Comparison of ENCODE assay signal across 9 cellular contexts in genomic region chrX:46279214-46279924, GRCh38.
DNase-seq lines count a peak whose midpoint lies in the region; ATAC-seq, FAIRE-seq and TF ChIP-seq lines count a peak whose summit lies in the region.
"Had no signal": no experiment of that assay in that cellular context is flagged by ENCODE, and none has a peak within 500 bp of the region (broad histone marks: within the 10 kb centered on the region; RNA-seq: fewer than 3 reads in every experiment).

No MANE protein-coding gene starts in this region.

- H3K27ac Mint-ChIP-seq in CD8-positive, alpha-beta T cell: peak overlapping the region; percentile 27
- peak overlapping the region; percentile 70 for H3K27ac Mint-ChIP-seq in activated CD8-positive, alpha-beta T cell treated with anti-CD3 and anti-CD28 coated beads, Interleukin-2, amount 10 ng/mL, durations not matched to agents 7 days and 5 days

- no peaks in the 10 kb centered on the region for H3K9me3 ChIP-seq in CD8-positive, alpha-beta T cell (ENCODE audit: low read length)
- H3K9me3 ChIP-seq: esophagus muscularis mucosa had no signal

- in situ Hi-C loops in GM13977 (cut with MboI; ENCODE audit: low pct_unique_long_range_greater_than_20kb, low sequenced_read_pairs, unreplicated experiment): no loop called here

- CTCF ChIA-PET in CD8-positive, alpha-beta T cell (lab: Charles Lee): no interaction called here
- CTCF ChIA-PET in activated CD8-positive, alpha-beta T cell treated with anti-CD3 and anti-CD28 coated beads, Interleukin-2, amount 10 ng/mL, durations not matched to agents 7 days and 5 days (lab: Charles Lee): no interaction called here

- no peak overlapping the region for H3K27ac ChIP-seq in CD8-positive, alpha-beta T cell (ENCODE audit: low read depth, low read length)
- H3K27ac ChIP-seq: esophagus muscularis mucosa had no signal

- H3K27me3 Mint-ChIP-seq in CD8-positive, alpha-beta T cell (ENCODE audit: low read depth): no peaks in the 10 kb centered on the region
- no peaks in the 10 kb centered on the region for H3K27me3 Mint-ChIP-seq in activated CD8-positive, alpha-beta T cell treated with anti-CD3 and anti-CD28 coated beads, Interleukin-2, amount 10 ng/mL, durations not matched to agents 7 days and 5 days (ENCODE audit: low read depth)

- FAIRE-seq in islet of Langerhans (lab: Jason Lieb, UNC): peak; percentile 27

- TF ChIP-seq CTCF in CD8-positive, alpha-beta T cell (IDR thresholded peaks at IDR 0.05): no peak
- no peak for TF ChIP-seq CTCF in GM13977 (IDR thresholded peaks at IDR 0.05; ENCODE audit: extremely low read depth, insufficient read depth, missing control alignments)

- POLR2A ChIA-PET in CD8-positive, alpha-beta T cell (lab: Charles Lee): no interaction called here
- POLR2A ChIA-PET in activated CD8-positive, alpha-beta T cell treated with anti-CD3 and anti-CD28 coated beads, Interleukin-2, amount 10 ng/mL, durations not matched to agents 7 days and 5 days (lab: Charles Lee): no interaction called here

- H3K4me1 ChIP-seq in CD8-positive, alpha-beta T cell (ENCODE audit: insufficient read depth, low read length): no peaks in the 10 kb centered on the region
- H3K4me1 ChIP-seq: esophagus muscularis mucosa had no signal

- no peaks in the 10 kb centered on the region for H3K27me3 ChIP-seq in CD8-positive, alpha-beta T cell (ENCODE audit: insufficient read depth, low read length)
- H3K27me3 ChIP-seq: esophagus muscularis mucosa had no signal

- H3K9me3 Mint-ChIP-seq in CD8-positive, alpha-beta T cell: no peaks in the 10 kb centered on the region
- H3K9me3 Mint-ChIP-seq in activated CD8-positive, alpha-beta T cell treated with anti-CD3 and anti-CD28 coated beads, Interleukin-2, amount 10 ng/mL, durations not matched to agents 7 days and 5 days (ENCODE audit: insufficient read depth): no peaks in the 10 kb centered on the region

- H3K4me3 ChIP-seq in CD8-positive, alpha-beta T cell (ENCODE audit: low read depth, low read length): no peak overlapping the region
- H3K4me3 ChIP-seq: esophagus muscularis mucosa had no signal

- no peak overlapping the region for H3K4me3 Mint-ChIP-seq in CD8-positive, alpha-beta T cell
- peak overlapping the region; percentile 20 for H3K4me3 Mint-ChIP-seq in activated CD8-positive, alpha-beta T cell treated with anti-CD3 and anti-CD28 coated beads, Interleukin-2, amount 10 ng/mL, durations not matched to agents 7 days and 5 days

- H3K36me3 Mint-ChIP-seq in CD8-positive, alpha-beta T cell: no peaks in the 10 kb centered on the region
- H3K36me3 Mint-ChIP-seq in activated CD8-positive, alpha-beta T cell treated with anti-CD3 and anti-CD28 coated beads, Interleukin-2, amount 10 ng/mL, durations not matched to agents 7 days and 5 days (ENCODE audit: low read depth): no peaks in the 10 kb centered on the region

- H3K4me1 Mint-ChIP-seq in CD8-positive, alpha-beta T cell (ENCODE audit: low read depth): peaks cover 9% of the 10 kb centered on the region
- H3K4me1 Mint-ChIP-seq in activated CD8-positive, alpha-beta T cell treated with anti-CD3 and anti-CD28 coated beads, Interleukin-2, amount 10 ng/mL, durations not matched to agents 7 days and 5 days (ENCODE audit: low read depth): peaks cover 24% of the 10 kb centered on the region

- no peak for DNase-seq in CD8-positive, alpha-beta T cell
- DNase-seq in HT-29 (ENCODE audit: low spot score) (peak; percentile 27), kidney glomerular epithelial cell (lab: John Stamatoyannopoulos, UW) (no peak), NCI-H2029 treated with DMSO at 0.1 percent for 48 hours (lab: John Stamatoyannopoulos, UW) (no peak), KG1 (lab: John Stamatoyannopoulos, UW) (no peak), GM13977 (ENCODE audit: low spot score) (no peak)
- DNase-seq in activated CD8-positive, alpha-beta T cell treated with anti-CD3 and anti-CD28 coated beads, Interleukin-2, amount 10 ng/mL, durations not matched to agents 7 days and 5 days: peak; percentile 21

- intact Hi-C loops in CD8-positive, alpha-beta T cell (cut with DNase I, micrococcal nuclease): no loop called here

- ATAC-seq in CD8-positive, alpha-beta T cell: no peak
- peak; percentile 61 for ATAC-seq in activated CD8-positive, alpha-beta T cell treated with anti-CD3 and anti-CD28 coated beads, Interleukin-2, amount 10 ng/mL, durations not matched to agents 7 days and 5 days

- H3K36me3 ChIP-seq in CD8-positive, alpha-beta T cell (ENCODE audit: insufficient read depth, low read length): no peaks in the 10 kb centered on the region
- H3K36me3 ChIP-seq: esophagus muscularis mucosa had no signal

Comparison
In these comparisons a context has a peak if more than half of its experiments do, and no peak if none do; other contexts are left out.
1. DNase-seq: peak in HT-29 (single experiment) and activated CD8-positive, alpha-beta T cell treated with anti-CD3 and anti-CD28 coated beads, Interleukin-2, amount 10 ng/mL, durations not matched to agents 7 days and 5 days (single experiment); none in CD8-positive, alpha-beta T cell (0 of 7), kidney glomerular epithelial cell (single experiment), NCI-H2029 treated with DMSO at 0.1 percent for 48 hours (single experiment), KG1 (single experiment) and GM13977 (single experiment).